12 cellular contexts compared by ENCODE assay signal in the genomic region with DNA sequence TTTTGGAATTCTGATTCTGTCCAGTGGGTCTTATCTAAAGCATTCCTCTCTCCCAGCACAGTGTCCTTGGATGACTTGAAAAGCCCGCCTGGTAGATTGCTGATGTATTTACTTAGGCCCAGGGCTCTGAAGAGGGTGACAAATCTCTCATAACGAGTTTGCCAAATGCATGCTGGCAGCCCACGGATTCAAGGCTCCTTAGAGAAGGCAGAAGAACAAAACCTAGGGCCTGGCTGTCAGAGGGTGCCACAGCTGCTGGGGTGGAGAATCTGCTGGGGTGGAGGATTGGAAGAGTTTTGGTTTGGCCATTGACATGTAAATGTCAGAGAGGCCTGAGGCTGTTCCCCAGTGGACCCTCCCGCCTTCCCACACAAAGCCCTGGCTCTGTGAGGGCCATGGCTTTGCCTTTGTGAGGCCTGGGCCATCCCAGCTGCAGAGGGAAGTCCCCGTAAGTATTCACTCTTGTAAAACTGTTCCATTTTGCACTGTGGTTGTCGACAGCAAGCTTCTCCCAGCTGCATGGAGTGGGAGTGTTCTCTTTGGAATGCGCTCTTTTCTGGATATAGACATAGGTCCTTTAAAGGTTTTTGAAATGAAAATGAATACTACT. TPM values are rescaled to one million over a fixed set of nuclear protein-coding genes. Genes with fewer than 3 reads are reported as not detected.
A peak's percentile ranks its signal among the peaks of the same experiment; 100 is the strongest.
DNase-seq lines count a peak whose midpoint lies in the region; ATAC-seq lines count a peak whose summit lies in the region.
"Had no signal": no experiment of that assay in that cellular context is flagged by ENCODE, and none has a peak within 500 bp of the region (broad histone marks: within the 10 kb centered on the region; RNA-seq: fewer than 3 reads in every experiment).

No MANE protein-coding gene starts in this region.

- ATAC-seq in Right ventricle myocardium inferior (peak; percentile 86), aorta (ENCODE audit: low FRiP score) (peak; percentile 53), GM21515 (IDR thresholded peaks at IDR 0.05; ENCODE audit: unreplicated experiment) (no peak)
- ATAC-seq: left colon; stimulated activated effector memory CD8-positive, alpha-beta T cell treated with anti-CD3 and anti-CD28 coated beads, Interleukin-12 subunit alpha, Interleukin-12 subunit beta, amount 100 ng/mL, for 72 hours had no signal

- H3K4me1 ChIP-seq in ectodermal cell (ENCODE audit: control insufficient read depth, insufficient read depth, low read length) = peaks cover 36% of the 10 kb centered on the region
- H3K4me1 ChIP-seq in mesenchymal stem cell (ENCODE audit: control insufficient read depth, insufficient read depth, low read depth, low read length) = no peaks in the 10 kb centered on the region
- peaks cover 2 to 9% of the 10 kb centered on the region in 2 donors for H3K4me1 ChIP-seq in aorta (ENCODE audit: control insufficient read depth in 1 of 2, insufficient read depth in 2 of 2, low read length in 2 of 2)

- H2BK12ac ChIP-seq in mesenchymal stem cell (ENCODE audit: low read length in 2 of 2) = no peak overlapping the region

- WGBS in ectodermal cell, 2 experiments = 6 to 12% methylated on average over 7 of the region's 7 CpGs
- 51% methylated on average over 7 of the region's 7 CpGs for WGBS in mesenchymal stem cell
- WGBS in aorta, 2 donors = 7 to 9% methylated on average over 7 of the region's 7 CpGs

- no peak overlapping the region for H4K8ac ChIP-seq in mesenchymal stem cell (ENCODE audit: low read length)

- H2BK5ac ChIP-seq in mesenchymal stem cell (ENCODE audit: low read depth, low read length, poor library complexity, severe bottlenecking) = no peak overlapping the region

- H3K14ac ChIP-seq in mesenchymal stem cell (ENCODE audit: low read length in 2 of 2) = no peak overlapping the region

- H3K4me3 ChIP-seq in ectodermal cell (ENCODE audit: insufficient read depth, low read depth, low read length) (no peak overlapping the region), mesenchymal stem cell (ENCODE audit: insufficient read depth in 1 of 2, low read depth in 1 of 2, low read length in 2 of 2) (no peak overlapping the region), aorta (ENCODE audit: low read length in 2 of 2) (peak overlapping the region in 1 of 2 donors; percentile 19)

- H3K18ac ChIP-seq in mesenchymal stem cell (ENCODE audit: low read depth in 1 of 2, low read length in 2 of 2) = peak overlapping the region in 1 of 2 experiments; percentile 52

- peak; percentile 45 for DNase-seq in Right ventricle myocardium inferior (ENCODE audit: missing footprints)
- no peak for DNase-seq in cardiac septum (ENCODE audit: low spot score)
- DNase-seq in mesenchymal stem cell = peak; percentile 7
- peak; percentile 65 to 80 for DNase-seq in aorta
- DNase-seq in stimulated activated naive CD4-positive, alpha-beta T cell treated with Interleukin-2 at 50 U/mL for 16 hours (lab: John Stamatoyannopoulos, UW) = no peak
- no peak for DNase-seq in NCI-H128 (lab: John Stamatoyannopoulos, UW; ENCODE audit: unreplicated experiment)
- DNase-seq: activated naive CD4-positive, alpha-beta T cell treated with Interleukin-2 at 50 U/mL for 16 hours; AML-193; left colon had no signal

- H3K27ac ChIP-seq in ectodermal cell (ENCODE audit: insufficient read depth, low read depth, low read length, poor library complexity, severe bottlenecking) (peak overlapping the region; percentile 77), mesenchymal stem cell (ENCODE audit: low read length, poor library complexity, severe bottlenecking) (no peak overlapping the region), aorta (ENCODE audit: low read depth in 1 of 2, low read length in 2 of 2) (peak overlapping the region; percentile 19 to 87)

- no peak overlapping the region for H2AFZ ChIP-seq in mesenchymal stem cell (ENCODE audit: low read depth, low read length)

- no peak overlapping the region for H2BK120ac ChIP-seq in mesenchymal stem cell (ENCODE audit: low read depth, low read length)

- H3K79me1 ChIP-seq in mesenchymal stem cell (replicated peaks; ENCODE audit: low read length, poor library complexity, severe bottlenecking) = no peaks in the 10 kb centered on the region

- no peak overlapping the region for H3K4me2 ChIP-seq in mesenchymal stem cell (ENCODE audit: low read length, poor library complexity, severe bottlenecking)

- intact Hi-C loops in Right ventricle myocardium inferior (cut with DNase I) (loop anchor here (5.0 kb wide), 1 partner anchor 51 kb away; the partner anchor contains the start of gene ANKRD6), cardiac septum (cut with DNase I) (no loop called here), aorta (cut with DNase I) (loop anchor here in 1 of 2 donors (5.0 kb wide), 1 partner anchor 84 kb away; no protein-coding TSS in a partner anchor)

- no peak overlapping the region for H3K4ac ChIP-seq in mesenchymal stem cell (ENCODE audit: low read depth in 1 of 2, low read length in 2 of 2)

- H3K9ac ChIP-seq in mesenchymal stem cell (ENCODE audit: low read length) = peak overlapping the region; percentile 15

- no peaks in the 10 kb centered on the region for H3K9me3 ChIP-seq in ectodermal cell (ENCODE audit: control insufficient read depth, low read length)
- no peaks in the 10 kb centered on the region for H3K9me3 ChIP-seq in mesenchymal stem cell (ENCODE audit: control insufficient read depth, low read length)
- no peaks in the 10 kb centered on the region for H3K9me3 ChIP-seq in aorta (ENCODE audit: control insufficient read depth, low read length)

- H3K27me3 ChIP-seq in ectodermal cell (ENCODE audit: control insufficient read depth, insufficient read depth, low read length, poor library complexity, severe bottlenecking) = no peaks in the 10 kb centered on the region
- H3K27me3 ChIP-seq in mesenchymal stem cell (ENCODE audit: control insufficient read depth in 1 of 2, insufficient read depth in 1 of 2, low read length in 2 of 2) = no peaks in the 10 kb centered on the region
- H3K27me3 ChIP-seq in aorta (ENCODE audit: control insufficient read depth in 1 of 2, insufficient read depth in 2 of 2, low read length in 1 of 2) = no peaks in the 10 kb centered on the region

- H2BK15ac ChIP-seq in mesenchymal stem cell (ENCODE audit: low read depth, poor library complexity, severe bottlenecking) = no peak overlapping the region

- H3K36me3 ChIP-seq in ectodermal cell (ENCODE audit: control insufficient read depth, insufficient read depth, low read length) (no peaks in the 10 kb centered on the region), mesenchymal stem cell (ENCODE audit: control insufficient read depth in 1 of 2, insufficient read depth in 2 of 2, low read depth in 1 of 2, low read length in 2 of 2) (no peaks in the 10 kb centered on the region), aorta (ENCODE audit: control insufficient read depth in 1 of 2, insufficient read depth in 2 of 2, low read length in 1 of 2) (no peaks in the 10 kb centered on the region)

- H2AK5ac ChIP-seq in mesenchymal stem cell (ENCODE audit: low read length, severe bottlenecking) = no peak overlapping the region

- H3K23ac ChIP-seq in mesenchymal stem cell (ENCODE audit: low read length in 2 of 2) = no peak overlapping the region

- no peak overlapping the region for H4K91ac ChIP-seq in mesenchymal stem cell (ENCODE audit: low read length)

RNA-seq across cellular contexts. Expression of gene ANKRD6, which starts 50.3 kb away (rescaled TPM):
- total RNA-seq in Right ventricle myocardium inferior = 17.0 TPM
- 6.5 TPM for total RNA-seq in cardiac septum
- 52.5 TPM for polyA plus RNA-seq in ectodermal cell (2013, experiment 1 of 4)
- 71.3 TPM for polyA plus RNA-seq in ectodermal cell (2013, experiment 2 of 4)
- 51.7 TPM for polyA plus RNA-seq in ectodermal cell (2013, experiment 3 of 4)
- 64.4 TPM for polyA plus RNA-seq in ectodermal cell (2013, experiment 4 of 4)
- polyA plus RNA-seq in mesenchymal stem cell (2013, experiment 1 of 2) = 1.5 TPM
- 1.5 TPM for polyA plus RNA-seq in mesenchymal stem cell (2013, experiment 2 of 2)
- total RNA-seq in aorta = 10 to 100 TPM; 38.3 to 45.9 TPM
- polyA plus RNA-seq in aorta = 10 to 100 TPM; 21.4 to 26.8 TPM

Comparison
In these comparisons a context has a peak if more than half of its experiments do, and no peak if none do; other contexts are left out.
1. DNase-seq: peak in Right ventricle myocardium inferior (single experiment), mesenchymal stem cell (single experiment) and aorta (2 of 2); none in cardiac septum (single experiment), stimulated activated naive CD4-positive, alpha-beta T cell treated with Interleukin-2 at 50 U/mL for 16 hours (single experiment) and NCI-H128 (single experiment).